In the genomic region with DNA sequence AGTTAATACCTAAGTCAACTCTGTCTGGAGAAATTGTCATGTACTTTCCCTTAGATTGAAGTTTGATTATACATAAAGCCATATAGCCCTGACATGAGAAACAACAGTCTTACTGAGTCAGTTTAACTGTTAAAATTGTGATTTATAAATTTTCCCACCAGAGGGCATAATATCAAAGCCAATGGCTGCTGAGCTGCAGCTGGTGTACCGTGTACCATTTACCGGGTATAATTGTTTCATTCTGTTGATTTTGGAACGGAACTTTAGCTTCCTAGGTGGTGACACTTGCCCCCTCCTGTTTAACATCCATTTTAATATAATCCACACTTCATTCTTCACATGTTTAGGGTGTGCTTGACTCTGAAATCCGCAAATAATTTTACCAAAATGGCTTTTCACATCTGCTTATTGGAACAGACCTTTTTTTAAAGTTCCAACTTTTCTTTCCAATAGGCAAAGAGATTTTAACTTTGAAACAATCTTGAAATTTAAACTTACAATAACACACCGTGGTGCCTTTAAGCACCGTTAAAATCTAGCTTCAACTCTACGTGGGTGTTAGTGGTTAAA, we compare ENCODE assay signal across 9 cellular contexts.
DNase-seq lines count a peak whose midpoint lies in the region; ATAC-seq and TF ChIP-seq lines count a peak whose summit lies in the region.
"Had no signal": no experiment of that assay in that cellular context is flagged by ENCODE, and none has a peak within 500 bp of the region (broad histone marks: within the 10 kb centered on the region; RNA-seq: fewer than 3 reads in every experiment).

No MANE protein-coding gene starts in this region.

- no peak overlapping the region for H3K4me3 Mint-ChIP-seq in natural killer cell treated with Interleukin-12 subunit alpha and Interleukin-12 subunit beta and Interleukin-15 and Interleukin-18, amount 100 ng/mL, for 72 hours

- TF ChIP-seq EP300 in esophagus muscularis mucosa (IDR thresholded peaks at IDR 0.05): no peak

- no peaks in the 10 kb centered on the region for H3K36me3 Mint-ChIP-seq in natural killer cell treated with Interleukin-12 subunit alpha and Interleukin-12 subunit beta and Interleukin-15 and Interleukin-18, amount 100 ng/mL, for 72 hours

- no peaks in the 10 kb centered on the region for H3K27me3 ChIP-seq in esophagus muscularis mucosa

- H3K27ac ChIP-seq in esophagus muscularis mucosa (replicated peaks in 1 of 4): no peak overlapping the region

- no peaks in the 10 kb centered on the region for H3K9me3 Mint-ChIP-seq in natural killer cell treated with Interleukin-12 subunit alpha and Interleukin-12 subunit beta and Interleukin-15 and Interleukin-18, amount 100 ng/mL, for 72 hours

- in situ Hi-C loops in SK-MEL-5 (cut with HindIII; ENCODE audit: low pct_unique_long_range_greater_than_20kb, low sequenced_read_pairs): no loop called here

- 26% methylated on average over 7 of the region's 7 CpGs for WGBS in esophagus muscularis mucosa

- no peaks in the 10 kb centered on the region for H3K27me3 Mint-ChIP-seq in natural killer cell treated with Interleukin-12 subunit alpha and Interleukin-12 subunit beta and Interleukin-15 and Interleukin-18, amount 100 ng/mL, for 72 hours

- peak; percentile 50 for ATAC-seq in Right ventricle myocardium inferior
- peak; percentile 62 to 73 for ATAC-seq in natural killer cell treated with Interleukin-12 subunit alpha and Interleukin-12 subunit beta and Interleukin-15 and Interleukin-18, amount 100 ng/mL, for 72 hours

- intact Hi-C loops in Right ventricle myocardium inferior (cut with DNase I) (loop anchor here (5.0 kb wide), 1 partner anchor 177 kb away; no protein-coding TSS in a partner anchor), cardiac septum (cut with DNase I) (loop anchor here (5.0 kb wide), 1 partner anchor 177 kb away; no protein-coding TSS in a partner anchor), esophagus muscularis mucosa (cut with DNase I) (loop anchor here (2.0 to 5.0 kb wide), 2 partner anchors 72 to 175 kb away; partner anchors contain the start of gene SLC9A9)

- peaks cover 0 to 30% (median 22%) of the 10 kb centered on the region in 4 donors for H3K4me1 ChIP-seq in esophagus muscularis mucosa

- no peak for DNase-seq in Right ventricle myocardium inferior (ENCODE audit: missing footprints)
- DNase-seq in cardiac septum (ENCODE audit: low spot score): no peak
- DNase-seq in H4 (ENCODE audit: low spot score): peak; percentile 35
- peak; percentile 45 to 47 for DNase-seq in Kasumi-1 (lab: John Stamatoyannopoulos, UW)
- DNase-seq in SK-MEL-5 (ENCODE audit: low read depth, low spot score): peak; percentile 65
- DNase-seq in esophagus muscularis mucosa (ENCODE audit: extremely low spot score): no peak
- no peak for DNase-seq in natural killer cell treated with Interleukin-12 subunit alpha and Interleukin-12 subunit beta and Interleukin-15 and Interleukin-18, amount 100 ng/mL, for 72 hours (ENCODE audit: low spot score)
- no peak for DNase-seq in GF-D8 (lab: John Stamatoyannopoulos, UW)

- H3K4me3 ChIP-seq in esophagus muscularis mucosa: peak overlapping the region; percentile 23 to 39 (median 31)
- H3K4me3 ChIP-seq: HAP-1 had no signal

- no peak overlapping the region for H3K27ac Mint-ChIP-seq in natural killer cell treated with Interleukin-12 subunit alpha and Interleukin-12 subunit beta and Interleukin-15 and Interleukin-18, amount 100 ng/mL, for 72 hours

- no peaks in the 10 kb centered on the region for H3K9me3 ChIP-seq in esophagus muscularis mucosa
- H3K9me3 ChIP-seq: HAP-1 had no signal

- no peaks in the 10 kb centered on the region for H3K36me3 ChIP-seq in esophagus muscularis mucosa
- H3K36me3 ChIP-seq: HAP-1 had no signal

- TF ChIP-seq POLR2A in esophagus muscularis mucosa (IDR thresholded peaks at IDR 0.05; ENCODE audit: low read depth): no peak

- TF ChIP-seq CTCF in esophagus muscularis mucosa (IDR thresholded peaks at IDR 0.05): peak; percentile 51 to 57 (median 55)

- no peaks in the 10 kb centered on the region for H3K4me1 Mint-ChIP-seq in natural killer cell treated with Interleukin-12 subunit alpha and Interleukin-12 subunit beta and Interleukin-15 and Interleukin-18, amount 100 ng/mL, for 72 hours (ENCODE audit: low read depth in 2 of 2)

Comparison
In these comparisons a context has a peak if more than half of its experiments do, and no peak if none do; other contexts are left out.
1. DNase-seq: peak in H4 (single experiment), Kasumi-1 (2 of 2) and SK-MEL-5 (single experiment); none in Right ventricle myocardium inferior (single experiment), cardiac septum (single experiment), esophagus muscularis mucosa (single experiment), natural killer cell treated with Interleukin-12 subunit alpha and Interleukin-12 subunit beta and Interleukin-15 and Interleukin-18, amount 100 ng/mL, for 72 hours (single experiment) and GF-D8 (single experiment).